Comparison of ENCODE assay signal across 2 cellular contexts in the genomic region with DNA sequence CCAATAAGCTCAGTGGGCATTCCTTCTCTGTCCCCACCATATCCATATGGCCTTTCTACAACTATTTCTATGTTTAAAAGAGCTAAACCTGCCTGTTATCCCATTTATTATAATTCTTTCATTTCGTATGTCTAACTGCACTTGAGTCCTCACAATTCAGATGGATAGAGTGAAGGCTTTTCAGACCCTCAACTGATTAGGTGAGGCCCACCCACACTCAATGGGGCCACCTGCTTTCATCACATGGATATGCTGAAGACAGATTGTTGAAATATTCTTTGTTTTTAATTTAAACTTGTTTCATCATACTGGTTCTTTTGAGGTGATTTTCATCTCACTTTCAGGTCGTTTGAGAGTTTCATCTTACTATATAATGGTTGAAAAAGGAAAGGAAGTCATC.
TF ChIP-seq lines count a peak whose summit lies in the region.

No MANE protein-coding gene starts in this region.

TF ChIP-seq in HEK293, 187 proteins besides CTCF, POLR2A, EP300 and RAD21:
- peak; percentile 98 for TF ChIP-seq ZNF10 (tag by site-specific recombination; IDR thresholded peaks at IDR 0.05)
- no peak for TF ChIP-seq HOXD13 (CRISPR knock-in tag; IDR thresholded peaks at IDR 0.05; ENCODE audit: borderline replicate concordance)

TF ChIP-seq in H1, 55 proteins besides CTCF, POLR2A, EP300 and RAD21:
- TF ChIP-seq KDM1A (IDR thresholded peaks at IDR 0.05; ENCODE audit: borderline replicate concordance, low read length) (peak; percentile 24; the same call in 1 of the 2 replicates), GTF2F1 (IDR thresholded peaks at IDR 0.05; ENCODE audit: borderline replicate concordance, low read depth, low read length) (no peak), NRF1 (IDR thresholded peaks at IDR 0.05; ENCODE audit: low read depth, low read length) (no peak), MAFK (IDR thresholded peaks at IDR 0.05; ENCODE audit: low read depth, low read length) (no peak), POLR2AphosphoS5 (IDR thresholded peaks at IDR 0.05; ENCODE audit: low read depth, low read length) (no peak), TCF12 (IDR thresholded peaks at IDR 0.05; ENCODE audit: low read depth, low read length) (no peak)
- TF ChIP-seq, protein P1, sequence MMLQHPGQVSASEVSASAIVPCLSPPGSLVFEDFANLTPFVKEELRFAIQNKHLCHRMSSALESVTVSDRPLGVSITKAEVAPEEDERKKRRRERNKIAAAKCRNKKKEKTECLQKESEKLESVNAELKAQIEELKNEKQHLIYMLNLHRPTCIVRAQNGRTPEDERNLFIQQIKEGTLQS (IDR thresholded peaks at IDR 0.05; ENCODE audit: insufficient read depth, low read depth, low read length), result no peak
